20 cellular contexts compared by ENCODE assay signal in the genomic region with DNA sequence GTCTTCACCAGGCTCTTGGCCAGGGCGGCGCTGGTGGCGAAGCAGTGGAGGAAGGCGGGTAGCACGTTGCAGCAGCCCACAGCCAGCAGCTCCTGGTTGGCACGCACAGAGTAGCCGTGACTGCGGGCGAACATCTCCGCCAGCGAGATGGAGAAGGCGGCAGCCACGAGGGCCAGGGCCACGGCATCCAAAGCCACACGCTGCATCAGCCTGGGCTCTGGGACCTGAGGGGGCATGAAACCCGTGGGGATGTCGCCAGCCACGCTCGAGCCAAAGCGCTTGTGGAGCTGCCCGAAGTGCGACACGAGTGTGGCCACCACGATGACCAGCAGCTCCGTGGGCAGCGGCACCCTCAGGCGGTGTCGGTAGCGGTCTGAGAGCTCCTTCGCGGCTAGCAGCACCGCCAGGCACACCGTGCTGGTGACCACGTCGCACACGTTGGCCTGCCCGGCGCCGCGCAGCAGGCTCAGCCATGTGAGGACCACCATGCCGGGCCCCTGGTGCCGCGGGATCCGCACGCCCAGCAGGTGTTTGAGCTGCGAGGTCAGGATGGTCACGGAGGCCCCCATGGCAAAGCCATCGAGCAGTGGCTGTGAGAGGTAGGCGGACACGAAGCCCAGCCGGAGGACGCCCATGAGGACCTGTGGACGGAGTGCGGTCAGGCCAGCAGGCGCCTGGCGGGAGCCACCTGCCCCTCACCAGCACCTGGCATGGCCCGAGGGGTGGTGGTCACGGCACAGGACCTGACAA. TPM values are rescaled to one million over a fixed set of nuclear protein-coding genes. Genes with fewer than 3 reads are reported as not detected.
DNase-seq lines count a peak whose midpoint lies in the region; ATAC-seq, FAIRE-seq and TF ChIP-seq lines count a peak whose summit lies in the region.
"Had no signal": no experiment of that assay in that cellular context is flagged by ENCODE, and none has a peak within 500 bp of the region (broad histone marks: within the 10 kb centered on the region; RNA-seq: fewer than 3 reads in every experiment).

No MANE protein-coding gene starts in this region.

- H3K27ac ChIP-seq in heart left ventricle (no peak overlapping the region), left ventricle myocardium inferior (replicated peaks) (no peak overlapping the region), HepG2 (ENCODE audit: extremely low read length, insufficient read depth, low read length) (no peak overlapping the region)
- H3K27ac ChIP-seq: BLaER1, KMS-11, PC-9, SJSA1 had no signal

- BruUV-seq in HepG2 (replicated peaks; lab: Mats Ljungman, UMichigan), result no TSS peak

- DNase-seq in heart left ventricle (peak in 4 of 5 donors; percentile 6 to 58 (median 20)), left ventricle myocardium inferior (no peak), HepG2 (ENCODE audit: low spot score) (no peak)
- DNase-seq: CD4-positive, CD25-positive, alpha-beta regulatory T cell; IMR-90; MM.1S; NCI-H2029; NCI-H446; NCI-H524 treated with DMSO at 0.1 percent for 48 hours; NCI-H774; PC-9; Right ventricle myocardium superior had no signal

- H3K9me3 ChIP-seq in heart left ventricle, result no peaks in the 10 kb centered on the region
- no peaks in the 10 kb centered on the region for H3K9me3 ChIP-seq in left ventricle myocardium inferior (replicated peaks)
- no peaks in the 10 kb centered on the region for H3K9me3 ChIP-seq in HepG2 (ENCODE audit: low read length)
- H3K9me3 ChIP-seq: BLaER1, SJSA1 had no signal

- H3K36me3 ChIP-seq in heart left ventricle (peaks cover 0 to 19% (median 0%) of the 10 kb centered on the region in 9 donors), left ventricle myocardium inferior (peaks cover 9% of the 10 kb centered on the region), HepG2 (replicated peaks in 1 of 2; ENCODE audit: control insufficient read depth in 1 of 2, insufficient read depth in 2 of 2, low read length in 2 of 2) (peaks cover 9 to 15% of the 10 kb centered on the region in 2 experiments; a peak in 4 of 5 replicates)
- H3K36me3 ChIP-seq: SJSA1 had no signal

- no peak for TF ChIP-seq POLR2A in heart left ventricle (IDR thresholded peaks at IDR 0.05)
- TF ChIP-seq POLR2A in HepG2 (IDR thresholded peaks at IDR 0.05; ENCODE audit: insufficient read depth in 1 of 2, low read depth in 2 of 2, low read length in 2 of 2), result peak in 1 of 2 experiments; percentile 38; a peak in 1 of 4 replicates

- POLR2A ChIA-PET in HepG2 (lab: Yijun Ruan, JAX), result no interaction called here

- in situ Hi-C loops in HepG2 (cut with HindIII; ENCODE audit: extremely low pct_ligation_motif_present, low pct_unique_long_range_greater_than_20kb), result loop anchor here (5.0 to 10.0 kb wide), 2 partner anchors 58 to 175 kb away; a partner anchor contains a TSS

- intact Hi-C loops in heart left ventricle (cut with DNase I), result loop anchor here in 7 of 10 donors (2.0 to 10.0 kb wide), 6 partner anchors 57 to 248 kb away; a partner anchor contains a TSS
- intact Hi-C loops in left ventricle myocardium inferior (cut with micrococcal nuclease), result no loop called here
- intact Hi-C loops in HepG2 (cut with micrococcal nuclease; ENCODE audit: unreplicated experiment), result no loop called here

- peaks cover 0 to 29% (median 16%) of the 10 kb centered on the region in 12 donors for H3K4me1 ChIP-seq in heart left ventricle
- peaks cover 34% of the 10 kb centered on the region for H3K4me1 ChIP-seq in left ventricle myocardium inferior
- peaks cover 53% of the 10 kb centered on the region for H3K4me1 ChIP-seq in HepG2 (ENCODE audit: insufficient read depth, low read length)
- H3K4me1 ChIP-seq: SJSA1 had no signal

- H3K4me2 ChIP-seq in HepG2 (ENCODE audit: low read depth, low read length), result no peak overlapping the region
- H3K4me2 ChIP-seq: KMS-11, PC-9 had no signal

- FAIRE-seq in HepG2 (lab: Jason Lieb, UNC), result no peak
- FAIRE-seq: D721Med had no signal

- H4K20me1 ChIP-seq in HepG2 (ENCODE audit: insufficient read depth, low read length), result no peaks in the 10 kb centered on the region

- 95 to 98% (median 96%) methylated on average over 25 to 58 of the region's 58 CpGs for WGBS in heart left ventricle, 4 donors
- 96% methylated on average over 35 of the region's 58 CpGs for WGBS in HepG2 (ENCODE audit: low lambda C conversion rate)

- TF ChIP-seq EP300 in HepG2 (IDR thresholded peaks at IDR 0.05; ENCODE audit: low read depth in 2 of 2, low read length in 2 of 2), result no peak
- TF ChIP-seq EP300 in HepG2 (CRISPR knock-in tag; IDR thresholded peaks at IDR 0.05; ENCODE audit: borderline replicate concordance), result no peak

- peaks cover 16% of the 10 kb centered on the region for H3K79me2 ChIP-seq in HepG2 (ENCODE audit: insufficient read depth, low read length)

- H3K4me3 ChIP-seq in heart left ventricle (no peak overlapping the region), left ventricle myocardium inferior (no peak overlapping the region), HepG2 (replicated peaks in 1 of 3; ENCODE audit: insufficient read depth in 1 of 3, low read depth in 2 of 3, low read length in 3 of 3) (no peak overlapping the region)
- H3K4me3 ChIP-seq: BLaER1, PC-9, SJSA1 had no signal

- ATAC-seq in heart left ventricle (no peak), HepG2 (no peak), GM18867 (IDR thresholded peaks at IDR 0.05; ENCODE audit: unreplicated experiment) (no peak)
- ATAC-seq: HCT116 had no signal

- H3K9ac ChIP-seq in HepG2 (ENCODE audit: insufficient read depth, low read depth, low read length), result no peak overlapping the region
- H3K9ac ChIP-seq: BLaER1, KMS-11 had no signal

- TF ChIP-seq RAD21 in HepG2 (CRISPR knock-in tag; IDR thresholded peaks at IDR 0.05), result no peak

- H3K27me3 ChIP-seq in heart left ventricle (no peaks in the 10 kb centered on the region), left ventricle myocardium inferior (ENCODE audit: low read depth) (no peaks in the 10 kb centered on the region), HepG2 (ENCODE audit: control insufficient read depth in 1 of 2, insufficient read depth in 2 of 2, low read length in 2 of 2) (no peaks in the 10 kb centered on the region; a peak in 1 of 5 replicates)
- H3K27me3 ChIP-seq: SJSA1 had no signal

- TF ChIP-seq CTCF in heart left ventricle (IDR thresholded peaks at IDR 0.05), result no peak
- TF ChIP-seq CTCF in left ventricle myocardium inferior (IDR thresholded peaks at IDR 0.05; ENCODE audit: borderline replicate concordance), result no peak
- TF ChIP-seq CTCF in HepG2 (CRISPR knock-in tag; IDR thresholded peaks at IDR 0.05), result no peak

- H2AFZ ChIP-seq in HepG2 (ENCODE audit: low read length), result no peak overlapping the region
- H2AFZ ChIP-seq: PC-9 had no signal

- CTCF ChIA-PET in HepG2 (lab: Yijun Ruan, JAX; ENCODE audit: low intra/inter-chr PET ratio, low total read pairs), result no interaction called here

RNA-seq across cellular contexts. Expression of a gene that starts 3.1 kb away (rescaled TPM):
- 10 to 100 TPM in 3 of 9 donors, 1 to 10 TPM in 6; 5.0 to 17.4 (median 6.9) TPM for total RNA-seq in heart left ventricle
- 1 to 10 TPM; 3.2 to 6.8 TPM for polyA plus RNA-seq in heart left ventricle
- 9.0 TPM for total RNA-seq in left ventricle myocardium inferior
- total RNA-seq in HepG2 (2016; rRNA removed; fragmentation: Illumina TruSeq; extraction: Trizol), result 0.32 and 1.0 TPM in 2 replicates
- total RNA-seq in HepG2 (2016; cell fraction: cytosol; rRNA removed; fragmentation: Illumina TruSeq; extraction: Trizol; ENCODE audit: low read depth), result not detected in 2 replicates
- total RNA-seq in HepG2 (2016; cell fraction: insoluble cytoplasmic fraction; rRNA removed; fragmentation: Illumina TruSeq; extraction: Trizol), result 0.84 TPM in 1 of 2 replicates, not detected in the other
- total RNA-seq in HepG2 (2016; cell fraction: membrane; rRNA removed; fragmentation: Illumina TruSeq; extraction: Trizol), result 0.24 and 0.53 TPM in 2 replicates
- 0.75 and 2.8 TPM in 2 replicates for total RNA-seq in HepG2 (2016; cell fraction: nucleus; rRNA removed; fragmentation: Illumina TruSeq; extraction: Trizol)
- polyA plus RNA-seq in HepG2 (2011; rRNA removed), result 0.77 and 1.5 TPM in 2 replicates
- polyA plus RNA-seq in HepG2 (2011; cell fraction: cytosol; rRNA removed), result 0.24 and 0.27 TPM in 2 replicates
- 34.5 and 42.6 TPM in 2 replicates for polyA plus RNA-seq in HepG2 (2011; cell fraction: nucleus; rRNA removed)
- 1.0 and 2.7 TPM in 2 replicates for polyA plus RNA-seq in HepG2 (2012)
- 0.19 and 0.29 TPM in 2 replicates for polyA plus RNA-seq in HepG2 (2016; cell fraction: cytosol; fragmentation: Illumina TruSeq; extraction: Trizol; ENCODE audit: low read depth)
- not detected in 2 replicates for polyA plus RNA-seq in HepG2 (2016; cell fraction: insoluble cytoplasmic fraction; fragmentation: Illumina TruSeq; extraction: Trizol; ENCODE audit: low read depth)
- polyA plus RNA-seq in HepG2 (2016; cell fraction: membrane; fragmentation: Illumina TruSeq; extraction: Trizol; ENCODE audit: low read depth), result 0.19 and 0.30 TPM in 2 replicates
- 2.2 and 4.7 TPM in 2 replicates for polyA plus RNA-seq in HepG2 (2016; cell fraction: nucleus; fragmentation: Illumina TruSeq; extraction: Trizol; ENCODE audit: insufficient read depth, low read depth)
- 1.4 and 1.8 TPM in 2 replicates for polyA minus RNA-seq in HepG2 (2011; rRNA and poly(A)+ RNA removed; ENCODE audit: low replicate concordance)
- polyA minus RNA-seq in HepG2 (2011; cell fraction: cytosol; rRNA and poly(A)+ RNA removed), result 0.69 TPM in 1 of 2 replicates, not detected in the other
- 3.5 and 4.0 TPM in 2 replicates for polyA minus RNA-seq in HepG2 (2011; cell fraction: nucleus; rRNA and poly(A)+ RNA removed)

RNA-seq across cellular contexts. Expression of a gene that starts 3.3 kb away (rescaled TPM):
- total RNA-seq in heart left ventricle, result under 1 TPM in 4 of 9 donors, not detected in 5; 0.19 to 0.27 (median 0.25) TPM
- polyA plus RNA-seq in heart left ventricle, result under 1 TPM; 0.03 to 0.27 TPM
- total RNA-seq in left ventricle myocardium inferior, result not detected
- total RNA-seq in HepG2 (2016; rRNA removed; fragmentation: Illumina TruSeq; extraction: Trizol), result 7.2 and 22.9 TPM in 2 replicates
- total RNA-seq in HepG2 (2016; cell fraction: cytosol; rRNA removed; fragmentation: Illumina TruSeq; extraction: Trizol; ENCODE audit: low read depth), result 1.1 and 1.9 TPM in 2 replicates
- 6.6 and 22.7 TPM in 2 replicates for total RNA-seq in HepG2 (2016; cell fraction: insoluble cytoplasmic fraction; rRNA removed; fragmentation: Illumina TruSeq; extraction: Trizol)
- 4.2 and 4.6 TPM in 2 replicates for total RNA-seq in HepG2 (2016; cell fraction: membrane; rRNA removed; fragmentation: Illumina TruSeq; extraction: Trizol)
- 23.8 and 28.9 TPM in 2 replicates for total RNA-seq in HepG2 (2016; cell fraction: nucleus; rRNA removed; fragmentation: Illumina TruSeq; extraction: Trizol)
- 5.4 and 8.4 TPM in 2 replicates for polyA plus RNA-seq in HepG2 (2011; rRNA removed)
- 7.7 and 10.8 TPM in 2 replicates for polyA plus RNA-seq in HepG2 (2011; cell fraction: cytosol; rRNA removed)
- 30.6 and 45.2 TPM in 2 replicates for polyA plus RNA-seq in HepG2 (2011; cell fraction: nucleus; rRNA removed)
- polyA plus RNA-seq in HepG2 (2012), result 5.1 and 7.0 TPM in 2 replicates
- 1.2 and 1.5 TPM in 2 replicates for polyA plus RNA-seq in HepG2 (2016; cell fraction: cytosol; fragmentation: Illumina TruSeq; extraction: Trizol; ENCODE audit: low read depth)
- polyA plus RNA-seq in HepG2 (2016; cell fraction: insoluble cytoplasmic fraction; fragmentation: Illumina TruSeq; extraction: Trizol; ENCODE audit: low read depth), result 4.5 and 6.1 TPM in 2 replicates
- polyA plus RNA-seq in HepG2 (2016; cell fraction: membrane; fragmentation: Illumina TruSeq; extraction: Trizol; ENCODE audit: low read depth), result 1.6 and 2.2 TPM in 2 replicates
- polyA plus RNA-seq in HepG2 (2016; cell fraction: nucleus; fragmentation: Illumina TruSeq; extraction: Trizol; ENCODE audit: insufficient read depth, low read depth), result 25.4 and 27.0 TPM in 2 replicates
- 0.40 and 58.6 TPM in 2 replicates for polyA minus RNA-seq in HepG2 (2011; rRNA and poly(A)+ RNA removed; ENCODE audit: low replicate concordance)
- 13.4 and 13.6 TPM in 2 replicates for polyA minus RNA-seq in HepG2 (2011; cell fraction: cytosol; rRNA and poly(A)+ RNA removed)
- 37.7 and 40.7 TPM in 2 replicates for polyA minus RNA-seq in HepG2 (2011; cell fraction: nucleus; rRNA and poly(A)+ RNA removed)
- total RNA-seq: H4, IMR-90, RPMI7951, SJSA1 had no signal

RNA-seq across cellular contexts. Expression of a gene that starts 16.5 kb away (rescaled TPM):
- total RNA-seq in heart left ventricle (1 to 10 TPM; 3.2 to 7.3 (median 4.4) TPM), left ventricle myocardium inferior (3.5 TPM), HepG2 (2016; rRNA removed; fragmentation: Illumina TruSeq; extraction: Trizol) (3.2 and 7.2 TPM in 2 replicates)
- polyA plus RNA-seq in heart left ventricle (1 to 10 TPM; 2.6 to 3.7 TPM), HepG2 (2011; rRNA removed) (4.5 and 6.1 TPM in 2 replicates)
- 0.53 and 1.4 TPM in 2 replicates for total RNA-seq in HepG2 (2016; cell fraction: cytosol; rRNA removed; fragmentation: Illumina TruSeq; extraction: Trizol; ENCODE audit: low read depth)
- 2.4 and 7.8 TPM in 2 replicates for total RNA-seq in HepG2 (2016; cell fraction: insoluble cytoplasmic fraction; rRNA removed; fragmentation: Illumina TruSeq; extraction: Trizol)
- total RNA-seq in HepG2 (2016; cell fraction: membrane; rRNA removed; fragmentation: Illumina TruSeq; extraction: Trizol), result 2.5 and 2.9 TPM in 2 replicates
- 7.0 and 7.9 TPM in 2 replicates for total RNA-seq in HepG2 (2016; cell fraction: nucleus; rRNA removed; fragmentation: Illumina TruSeq; extraction: Trizol)
- polyA plus RNA-seq in HepG2 (2011; cell fraction: cytosol; rRNA removed), result 3.1 and 4.8 TPM in 2 replicates
- polyA plus RNA-seq in HepG2 (2011; cell fraction: nucleus; rRNA removed), result 50.5 and 58.5 TPM in 2 replicates
- polyA plus RNA-seq in HepG2 (2012), result 3.0 and 5.5 TPM in 2 replicates
- polyA plus RNA-seq in HepG2 (2016; cell fraction: cytosol; fragmentation: Illumina TruSeq; extraction: Trizol; ENCODE audit: low read depth), result 0.35 and 0.36 TPM in 2 replicates
- polyA plus RNA-seq in HepG2 (2016; cell fraction: insoluble cytoplasmic fraction; fragmentation: Illumina TruSeq; extraction: Trizol; ENCODE audit: low read depth), result 2.0 and 3.4 TPM in 2 replicates
- 1.3 and 1.7 TPM in 2 replicates for polyA plus RNA-seq in HepG2 (2016; cell fraction: membrane; fragmentation: Illumina TruSeq; extraction: Trizol; ENCODE audit: low read depth)
- polyA plus RNA-seq in HepG2 (2016; cell fraction: nucleus; fragmentation: Illumina TruSeq; extraction: Trizol; ENCODE audit: insufficient read depth, low read depth), result 16.0 and 17.5 TPM in 2 replicates
- polyA minus RNA-seq in HepG2 (2011; rRNA and poly(A)+ RNA removed; ENCODE audit: low replicate concordance), result 3.0 and 10.3 TPM in 2 replicates
- 4.2 and 4.9 TPM in 2 replicates for polyA minus RNA-seq in HepG2 (2011; cell fraction: cytosol; rRNA and poly(A)+ RNA removed)
- 7.2 and 8.1 TPM in 2 replicates for polyA minus RNA-seq in HepG2 (2011; cell fraction: nucleus; rRNA and poly(A)+ RNA removed)

RNA-seq across cellular contexts. Expression of a gene that starts 21.5 kb away (rescaled TPM):
- total RNA-seq in heart left ventricle (10 to 100 TPM; 23.6 to 90.7 (median 30.6) TPM), left ventricle myocardium inferior (22.4 TPM), HepG2 (2016; rRNA removed; fragmentation: Illumina TruSeq; extraction: Trizol) (12.3 and 19.1 TPM in 2 replicates)
- polyA plus RNA-seq in heart left ventricle (10 to 100 TPM; 26.9 to 47.1 TPM), HepG2 (2011; rRNA removed) (30.6 and 35.5 TPM in 2 replicates)
- 8.9 and 9.3 TPM in 2 replicates for total RNA-seq in HepG2 (2016; cell fraction: cytosol; rRNA removed; fragmentation: Illumina TruSeq; extraction: Trizol; ENCODE audit: low read depth)
- 11.5 and 17.5 TPM in 2 replicates for total RNA-seq in HepG2 (2016; cell fraction: insoluble cytoplasmic fraction; rRNA removed; fragmentation: Illumina TruSeq; extraction: Trizol)
- total RNA-seq in HepG2 (2016; cell fraction: membrane; rRNA removed; fragmentation: Illumina TruSeq; extraction: Trizol), result 31.8 and 32.6 TPM in 2 replicates
- total RNA-seq in HepG2 (2016; cell fraction: nucleus; rRNA removed; fragmentation: Illumina TruSeq; extraction: Trizol), result 13.0 and 15.9 TPM in 2 replicates
- 37.2 and 49.4 TPM in 2 replicates for polyA plus RNA-seq in HepG2 (2011; cell fraction: cytosol; rRNA removed)
- polyA plus RNA-seq in HepG2 (2011; cell fraction: nucleus; rRNA removed), result 122 and 143 TPM in 2 replicates
- 21.8 and 31.9 TPM in 2 replicates for polyA plus RNA-seq in HepG2 (2012)
- 15.2 and 15.4 TPM in 2 replicates for polyA plus RNA-seq in HepG2 (2016; cell fraction: cytosol; fragmentation: Illumina TruSeq; extraction: Trizol; ENCODE audit: low read depth)
- 18.1 and 23.1 TPM in 2 replicates for polyA plus RNA-seq in HepG2 (2016; cell fraction: insoluble cytoplasmic fraction; fragmentation: Illumina TruSeq; extraction: Trizol; ENCODE audit: low read depth)
- 38.4 and 44.6 TPM in 2 replicates for polyA plus RNA-seq in HepG2 (2016; cell fraction: membrane; fragmentation: Illumina TruSeq; extraction: Trizol; ENCODE audit: low read depth)
- 33.6 and 40.0 TPM in 2 replicates for polyA plus RNA-seq in HepG2 (2016; cell fraction: nucleus; fragmentation: Illumina TruSeq; extraction: Trizol; ENCODE audit: insufficient read depth, low read depth)
- 74.3 and 145 TPM in 2 replicates for polyA minus RNA-seq in HepG2 (2011; rRNA and poly(A)+ RNA removed; ENCODE audit: low replicate concordance)
- 22.8 and 26.5 TPM in 2 replicates for polyA minus RNA-seq in HepG2 (2011; cell fraction: cytosol; rRNA and poly(A)+ RNA removed)
- polyA minus RNA-seq in HepG2 (2011; cell fraction: nucleus; rRNA and poly(A)+ RNA removed), result 19.9 and 23.2 TPM in 2 replicates

RNA-seq across cellular contexts. Expression of a gene that starts 57.6 kb away (rescaled TPM):
- total RNA-seq in heart left ventricle, result 10 to 100 TPM; 16.6 to 34.6 (median 20.1) TPM
- 10 to 100 TPM; 14.2 to 28.8 TPM for polyA plus RNA-seq in heart left ventricle
- 20.3 TPM for total RNA-seq in left ventricle myocardium inferior
- total RNA-seq in HepG2 (2016; rRNA removed; fragmentation: Illumina TruSeq; extraction: Trizol), result 1.6 and 5.1 TPM in 2 replicates
- total RNA-seq in HepG2 (2016; cell fraction: cytosol; rRNA removed; fragmentation: Illumina TruSeq; extraction: Trizol; ENCODE audit: low read depth), result 1.9 and 3.4 TPM in 2 replicates
- total RNA-seq in HepG2 (2016; cell fraction: insoluble cytoplasmic fraction; rRNA removed; fragmentation: Illumina TruSeq; extraction: Trizol), result 1.1 and 3.6 TPM in 2 replicates
- total RNA-seq in HepG2 (2016; cell fraction: membrane; rRNA removed; fragmentation: Illumina TruSeq; extraction: Trizol), result 2.0 and 2.5 TPM in 2 replicates
- total RNA-seq in HepG2 (2016; cell fraction: nucleus; rRNA removed; fragmentation: Illumina TruSeq; extraction: Trizol), result 5.8 and 6.7 TPM in 2 replicates
- 9.9 and 20.1 TPM in 2 replicates for polyA plus RNA-seq in HepG2 (2011; rRNA removed)
- 6.1 TPM in 2 replicates for polyA plus RNA-seq in HepG2 (2011; cell fraction: cytosol; rRNA removed)
- 134 and 138 TPM in 2 replicates for polyA plus RNA-seq in HepG2 (2011; cell fraction: nucleus; rRNA removed)
- polyA plus RNA-seq in HepG2 (2012), result 7.2 and 10.7 TPM in 2 replicates
- 1.4 and 3.1 TPM in 2 replicates for polyA plus RNA-seq in HepG2 (2016; cell fraction: cytosol; fragmentation: Illumina TruSeq; extraction: Trizol; ENCODE audit: low read depth)
- 1.9 and 2.6 TPM in 2 replicates for polyA plus RNA-seq in HepG2 (2016; cell fraction: insoluble cytoplasmic fraction; fragmentation: Illumina TruSeq; extraction: Trizol; ENCODE audit: low read depth)
- polyA plus RNA-seq in HepG2 (2016; cell fraction: membrane; fragmentation: Illumina TruSeq; extraction: Trizol; ENCODE audit: low read depth), result 1.9 and 2.2 TPM in 2 replicates
- polyA plus RNA-seq in HepG2 (2016; cell fraction: nucleus; fragmentation: Illumina TruSeq; extraction: Trizol; ENCODE audit: insufficient read depth, low read depth), result 19.6 and 19.8 TPM in 2 replicates
- 15.5 and 17.1 TPM in 2 replicates for polyA minus RNA-seq in HepG2 (2011; rRNA and poly(A)+ RNA removed; ENCODE audit: low replicate concordance)
- polyA minus RNA-seq in HepG2 (2011; cell fraction: cytosol; rRNA and poly(A)+ RNA removed), result 5.5 and 6.9 TPM in 2 replicates
- 8.6 and 9.7 TPM in 2 replicates for polyA minus RNA-seq in HepG2 (2011; cell fraction: nucleus; rRNA and poly(A)+ RNA removed)

Comparison
In these comparisons a context has a peak if more than half of its experiments do, and no peak if none do; other contexts are left out.
1. DNase-seq: peak in heart left ventricle (4 of 5); none in left ventricle myocardium inferior (single experiment) and HepG2 (single experiment).
2. intact Hi-C loops: an anchor here in heart left ventricle (2.0 to 10.0 kb wide); none called in left ventricle myocardium inferior and HepG2.